ENCODE assay signal across 1 cellular context in the genomic region with DNA sequence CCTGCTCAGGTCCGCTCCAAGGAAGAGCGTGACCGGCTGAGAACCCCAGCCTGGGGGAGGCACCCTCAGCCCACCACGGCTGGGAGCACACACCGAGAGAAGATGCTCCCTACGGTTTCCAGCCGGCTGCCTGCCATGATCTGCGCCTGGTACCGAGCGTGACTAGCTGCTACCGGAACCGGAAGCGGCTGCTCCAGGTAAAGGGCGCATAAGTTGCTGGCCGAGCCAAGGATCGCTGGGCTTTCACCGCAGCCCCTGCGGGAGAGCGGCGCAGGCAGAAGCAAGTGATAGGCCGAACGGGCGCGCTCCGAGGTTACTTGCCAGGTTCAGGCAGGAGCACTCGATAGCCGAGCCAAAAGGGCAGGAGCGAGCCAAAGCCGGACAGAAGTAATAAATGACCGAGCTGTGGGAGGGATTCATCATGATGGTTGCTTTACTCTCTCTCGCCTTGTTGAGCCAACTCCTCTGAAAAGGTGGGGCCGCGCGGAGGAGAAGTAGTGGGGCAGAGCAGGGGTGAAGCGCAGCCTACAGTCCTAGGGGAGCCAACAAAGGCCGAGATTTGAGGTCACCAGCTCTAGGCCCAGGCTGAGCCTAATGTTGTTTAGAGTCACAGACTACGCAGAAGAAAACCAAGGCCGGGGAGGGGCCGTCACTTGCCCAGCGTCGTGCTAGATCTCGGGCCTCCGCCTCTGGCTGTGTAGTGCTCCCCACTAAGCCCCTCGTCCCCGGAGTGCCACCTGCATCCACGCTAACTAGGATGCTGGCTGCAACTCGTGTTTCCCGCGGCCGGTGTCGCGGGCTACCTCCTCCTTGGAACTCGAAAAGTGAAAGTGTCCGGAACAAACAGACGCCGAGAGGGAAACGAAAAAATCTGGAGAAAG.
TF ChIP-seq lines count a peak whose summit lies in the region.

A gene (minus strand): TSS at position 171 of the 881 bp plus-strand sequence. CDS start 34 bp downstream, at position 137.

TF ChIP-seq in K562, 482 proteins besides CTCF, POLR2A, EP300 and RAD21 (continued from another document and continues in another):
- TF ChIP-seq SNIP1 (IDR thresholded peaks at IDR 0.05; ENCODE audit: low read depth) (no peak), ZNF586 (CRISPR knock-in tag; conservative IDR thresholded peaks at IDR 0.05) (no peak), ZKSCAN1 (IDR thresholded peaks at IDR 0.05; ENCODE audit: low read depth, low read length) (peak; percentile 47; the same call in 1 of the 2 replicates), JUN (IDR thresholded peaks at IDR 0.05; ENCODE audit: borderline replicate concordance, low read depth, low read length) (peak; percentile 74; the same call in 1 of the 2 replicates), JUN (CRISPR knock-in tag; IDR thresholded peaks at IDR 0.05; ENCODE audit: borderline replicate concordance) (peak; percentile 38; the same call in 1 of the 2 replicates), ZNF57 (CRISPR knock-in tag; IDR thresholded peaks at IDR 0.05) (no peak), ZNF444 (CRISPR knock-in tag; IDR thresholded peaks at IDR 0.05) (no peak), NUFIP1 (IDR thresholded peaks at IDR 0.05; ENCODE audit: partially characterized antibody) (no peak), BRF1 (IDR thresholded peaks at IDR 0.05; ENCODE audit: borderline replicate concordance, extremely low read depth, insufficient read length) (no peak), ZNF561 (CRISPR knock-in tag; conservative IDR thresholded peaks at IDR 0.05) (no peak), ILF3 (IDR thresholded peaks at IDR 0.05; ENCODE audit: borderline replicate concordance) (no peak), HDAC2 (IDR thresholded peaks at IDR 0.05) (peak; percentile 69; the same call in 1 of the 2 replicates), SAFB (IDR thresholded peaks at IDR 0.05; ENCODE audit: borderline replicate concordance, low read depth, low read length) (no peak), SMAD4 (CRISPR knock-in tag; conservative IDR thresholded peaks at IDR 0.05) (peak; percentile 67; the same call in 1 of the 2 replicates), POLR2AphosphoS2 (IDR thresholded peaks at IDR 0.05; ENCODE audit: low read length) (no peak), RUNX1 (IDR thresholded peaks at IDR 0.05; ENCODE audit: low read depth) (no peak), CREB1 (IDR thresholded peaks at IDR 0.05) (peak; percentile 70; the same call in 1 of the 2 replicates), CREB1 (CRISPR knock-in tag; IDR thresholded peaks at IDR 0.05) (peak; percentile 87), PHF8 (IDR thresholded peaks at IDR 0.05; ENCODE audit: borderline replicate concordance, low read length) (peak; percentile 85), ARID2 (IDR thresholded peaks at IDR 0.05) (no peak), TAF7 (tag; IDR thresholded peaks at IDR 0.05) (peak; percentile 67; the same call in 1 of the 2 replicates), ADNP (tag; IDR thresholded peaks at IDR 0.05) (no peak), MCM7 (IDR thresholded peaks at IDR 0.05) (no peak), KLF10 (CRISPR knock-in tag; IDR thresholded peaks at IDR 0.05) (no peak), DACH1 (IDR thresholded peaks at IDR 0.05; ENCODE audit: partially characterized antibody) (no peak), XRCC3 (IDR thresholded peaks at IDR 0.05) (no peak), HNRNPUL1 (IDR thresholded peaks at IDR 0.05; ENCODE audit: low read length) (no peak), TEAD2 (tag; IDR thresholded peaks at IDR 0.05) (no peak), MYC (IDR thresholded peaks at IDR 0.05; ENCODE audit: low read depth, low read length) (peak; percentile 93), MYC (CRISPR knock-in tag; IDR thresholded peaks at IDR 0.05; ENCODE audit: borderline replicate concordance, low read depth) (no peak)
- TF ChIP-seq, protein P1, sequence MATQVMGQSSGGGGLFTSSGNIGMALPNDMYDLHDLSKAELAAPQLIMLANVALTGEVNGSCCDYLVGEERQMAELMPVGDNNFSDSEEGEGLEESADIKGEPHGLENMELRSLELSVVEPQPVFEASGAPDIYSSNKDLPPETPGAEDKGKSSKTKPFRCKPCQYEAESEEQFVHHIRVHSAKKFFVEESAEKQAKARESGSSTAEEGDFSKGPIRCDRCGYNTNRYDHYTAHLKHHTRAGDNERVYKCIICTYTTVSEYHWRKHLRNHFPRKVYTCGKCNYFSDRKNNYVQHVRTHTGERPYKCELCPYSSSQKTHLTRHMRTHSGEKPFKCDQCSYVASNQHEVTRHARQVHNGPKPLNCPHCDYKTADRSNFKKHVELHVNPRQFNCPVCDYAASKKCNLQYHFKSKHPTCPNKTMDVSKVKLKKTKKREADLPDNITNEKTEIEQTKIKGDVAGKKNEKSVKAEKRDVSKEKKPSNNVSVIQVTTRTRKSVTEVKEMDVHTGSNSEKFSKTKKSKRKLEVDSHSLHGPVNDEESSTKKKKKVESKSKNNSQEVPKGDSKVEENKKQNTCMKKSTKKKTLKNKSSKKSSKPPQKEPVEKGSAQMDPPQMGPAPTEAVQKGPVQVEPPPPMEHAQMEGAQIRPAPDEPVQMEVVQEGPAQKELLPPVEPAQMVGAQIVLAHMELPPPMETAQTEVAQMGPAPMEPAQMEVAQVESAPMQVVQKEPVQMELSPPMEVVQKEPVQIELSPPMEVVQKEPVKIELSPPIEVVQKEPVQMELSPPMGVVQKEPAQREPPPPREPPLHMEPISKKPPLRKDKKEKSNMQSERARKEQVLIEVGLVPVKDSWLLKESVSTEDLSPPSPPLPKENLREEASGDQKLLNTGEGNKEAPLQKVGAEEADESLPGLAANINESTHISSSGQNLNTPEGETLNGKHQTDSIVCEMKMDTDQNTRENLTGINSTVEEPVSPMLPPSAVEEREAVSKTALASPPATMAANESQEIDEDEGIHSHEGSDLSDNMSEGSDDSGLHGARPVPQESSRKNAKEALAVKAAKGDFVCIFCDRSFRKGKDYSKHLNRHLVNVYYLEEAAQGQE (CRISPR knock-in tag; IDR thresholded peaks at IDR 0.05; ENCODE audit: low read depth), result no peak
- TF ChIP-seq, protein P2, sequence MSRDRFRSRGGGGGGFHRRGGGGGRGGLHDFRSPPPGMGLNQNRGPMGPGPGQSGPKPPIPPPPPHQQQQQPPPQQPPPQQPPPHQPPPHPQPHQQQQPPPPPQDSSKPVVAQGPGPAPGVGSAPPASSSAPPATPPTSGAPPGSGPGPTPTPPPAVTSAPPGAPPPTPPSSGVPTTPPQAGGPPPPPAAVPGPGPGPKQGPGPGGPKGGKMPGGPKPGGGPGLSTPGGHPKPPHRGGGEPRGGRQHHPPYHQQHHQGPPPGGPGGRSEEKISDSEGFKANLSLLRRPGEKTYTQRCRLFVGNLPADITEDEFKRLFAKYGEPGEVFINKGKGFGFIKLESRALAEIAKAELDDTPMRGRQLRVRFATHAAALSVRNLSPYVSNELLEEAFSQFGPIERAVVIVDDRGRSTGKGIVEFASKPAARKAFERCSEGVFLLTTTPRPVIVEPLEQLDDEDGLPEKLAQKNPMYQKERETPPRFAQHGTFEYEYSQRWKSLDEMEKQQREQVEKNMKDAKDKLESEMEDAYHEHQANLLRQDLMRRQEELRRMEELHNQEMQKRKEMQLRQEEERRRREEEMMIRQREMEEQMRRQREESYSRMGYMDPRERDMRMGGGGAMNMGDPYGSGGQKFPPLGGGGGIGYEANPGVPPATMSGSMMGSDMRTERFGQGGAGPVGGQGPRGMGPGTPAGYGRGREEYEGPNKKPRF (IDR thresholded peaks at IDR 0.05; ENCODE audit: low read depth, low read length), result no peak
- TF ChIP-seq, protein P3, sequence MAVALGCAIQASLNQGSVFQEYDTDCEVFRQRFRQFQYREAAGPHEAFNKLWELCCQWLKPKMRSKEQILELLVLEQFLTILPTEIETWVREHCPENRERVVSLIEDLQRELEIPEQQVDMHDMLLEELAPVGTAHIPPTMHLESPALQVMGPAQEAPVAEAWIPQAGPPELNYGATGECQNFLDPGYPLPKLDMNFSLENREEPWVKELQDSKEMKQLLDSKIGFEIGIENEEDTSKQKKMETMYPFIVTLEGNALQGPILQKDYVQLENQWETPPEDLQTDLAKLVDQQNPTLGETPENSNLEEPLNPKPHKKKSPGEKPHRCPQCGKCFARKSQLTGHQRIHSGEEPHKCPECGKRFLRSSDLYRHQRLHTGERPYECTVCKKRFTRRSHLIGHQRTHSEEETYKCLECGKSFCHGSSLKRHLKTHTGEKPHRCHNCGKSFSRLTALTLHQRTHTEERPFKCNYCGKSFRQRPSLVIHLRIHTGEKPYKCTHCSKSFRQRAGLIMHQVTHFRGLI (CRISPR knock-in tag; IDR thresholded peaks at IDR 0.05), result no peak
- TF ChIP-seq, protein P4, sequence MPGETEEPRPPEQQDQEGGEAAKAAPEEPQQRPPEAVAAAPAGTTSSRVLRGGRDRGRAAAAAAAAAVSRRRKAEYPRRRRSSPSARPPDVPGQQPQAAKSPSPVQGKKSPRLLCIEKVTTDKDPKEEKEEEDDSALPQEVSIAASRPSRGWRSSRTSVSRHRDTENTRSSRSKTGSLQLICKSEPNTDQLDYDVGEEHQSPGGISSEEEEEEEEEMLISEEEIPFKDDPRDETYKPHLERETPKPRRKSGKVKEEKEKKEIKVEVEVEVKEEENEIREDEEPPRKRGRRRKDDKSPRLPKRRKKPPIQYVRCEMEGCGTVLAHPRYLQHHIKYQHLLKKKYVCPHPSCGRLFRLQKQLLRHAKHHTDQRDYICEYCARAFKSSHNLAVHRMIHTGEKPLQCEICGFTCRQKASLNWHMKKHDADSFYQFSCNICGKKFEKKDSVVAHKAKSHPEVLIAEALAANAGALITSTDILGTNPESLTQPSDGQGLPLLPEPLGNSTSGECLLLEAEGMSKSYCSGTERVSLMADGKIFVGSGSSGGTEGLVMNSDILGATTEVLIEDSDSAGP (CRISPR knock-in tag; IDR thresholded peaks at IDR 0.05), result no peak
- TF ChIP-seq, protein P5, sequence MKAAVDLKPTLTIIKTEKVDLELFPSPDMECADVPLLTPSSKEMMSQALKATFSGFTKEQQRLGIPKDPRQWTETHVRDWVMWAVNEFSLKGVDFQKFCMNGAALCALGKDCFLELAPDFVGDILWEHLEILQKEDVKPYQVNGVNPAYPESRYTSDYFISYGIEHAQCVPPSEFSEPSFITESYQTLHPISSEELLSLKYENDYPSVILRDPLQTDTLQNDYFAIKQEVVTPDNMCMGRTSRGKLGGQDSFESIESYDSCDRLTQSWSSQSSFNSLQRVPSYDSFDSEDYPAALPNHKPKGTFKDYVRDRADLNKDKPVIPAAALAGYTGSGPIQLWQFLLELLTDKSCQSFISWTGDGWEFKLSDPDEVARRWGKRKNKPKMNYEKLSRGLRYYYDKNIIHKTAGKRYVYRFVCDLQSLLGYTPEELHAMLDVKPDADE (conservative IDR thresholded peaks at IDR 0.05; ENCODE audit: control insufficient read depth, low read depth, low read length), result peak; percentile 92; the same call in 1 of the 2 replicates
- TF ChIP-seq, protein P6, sequence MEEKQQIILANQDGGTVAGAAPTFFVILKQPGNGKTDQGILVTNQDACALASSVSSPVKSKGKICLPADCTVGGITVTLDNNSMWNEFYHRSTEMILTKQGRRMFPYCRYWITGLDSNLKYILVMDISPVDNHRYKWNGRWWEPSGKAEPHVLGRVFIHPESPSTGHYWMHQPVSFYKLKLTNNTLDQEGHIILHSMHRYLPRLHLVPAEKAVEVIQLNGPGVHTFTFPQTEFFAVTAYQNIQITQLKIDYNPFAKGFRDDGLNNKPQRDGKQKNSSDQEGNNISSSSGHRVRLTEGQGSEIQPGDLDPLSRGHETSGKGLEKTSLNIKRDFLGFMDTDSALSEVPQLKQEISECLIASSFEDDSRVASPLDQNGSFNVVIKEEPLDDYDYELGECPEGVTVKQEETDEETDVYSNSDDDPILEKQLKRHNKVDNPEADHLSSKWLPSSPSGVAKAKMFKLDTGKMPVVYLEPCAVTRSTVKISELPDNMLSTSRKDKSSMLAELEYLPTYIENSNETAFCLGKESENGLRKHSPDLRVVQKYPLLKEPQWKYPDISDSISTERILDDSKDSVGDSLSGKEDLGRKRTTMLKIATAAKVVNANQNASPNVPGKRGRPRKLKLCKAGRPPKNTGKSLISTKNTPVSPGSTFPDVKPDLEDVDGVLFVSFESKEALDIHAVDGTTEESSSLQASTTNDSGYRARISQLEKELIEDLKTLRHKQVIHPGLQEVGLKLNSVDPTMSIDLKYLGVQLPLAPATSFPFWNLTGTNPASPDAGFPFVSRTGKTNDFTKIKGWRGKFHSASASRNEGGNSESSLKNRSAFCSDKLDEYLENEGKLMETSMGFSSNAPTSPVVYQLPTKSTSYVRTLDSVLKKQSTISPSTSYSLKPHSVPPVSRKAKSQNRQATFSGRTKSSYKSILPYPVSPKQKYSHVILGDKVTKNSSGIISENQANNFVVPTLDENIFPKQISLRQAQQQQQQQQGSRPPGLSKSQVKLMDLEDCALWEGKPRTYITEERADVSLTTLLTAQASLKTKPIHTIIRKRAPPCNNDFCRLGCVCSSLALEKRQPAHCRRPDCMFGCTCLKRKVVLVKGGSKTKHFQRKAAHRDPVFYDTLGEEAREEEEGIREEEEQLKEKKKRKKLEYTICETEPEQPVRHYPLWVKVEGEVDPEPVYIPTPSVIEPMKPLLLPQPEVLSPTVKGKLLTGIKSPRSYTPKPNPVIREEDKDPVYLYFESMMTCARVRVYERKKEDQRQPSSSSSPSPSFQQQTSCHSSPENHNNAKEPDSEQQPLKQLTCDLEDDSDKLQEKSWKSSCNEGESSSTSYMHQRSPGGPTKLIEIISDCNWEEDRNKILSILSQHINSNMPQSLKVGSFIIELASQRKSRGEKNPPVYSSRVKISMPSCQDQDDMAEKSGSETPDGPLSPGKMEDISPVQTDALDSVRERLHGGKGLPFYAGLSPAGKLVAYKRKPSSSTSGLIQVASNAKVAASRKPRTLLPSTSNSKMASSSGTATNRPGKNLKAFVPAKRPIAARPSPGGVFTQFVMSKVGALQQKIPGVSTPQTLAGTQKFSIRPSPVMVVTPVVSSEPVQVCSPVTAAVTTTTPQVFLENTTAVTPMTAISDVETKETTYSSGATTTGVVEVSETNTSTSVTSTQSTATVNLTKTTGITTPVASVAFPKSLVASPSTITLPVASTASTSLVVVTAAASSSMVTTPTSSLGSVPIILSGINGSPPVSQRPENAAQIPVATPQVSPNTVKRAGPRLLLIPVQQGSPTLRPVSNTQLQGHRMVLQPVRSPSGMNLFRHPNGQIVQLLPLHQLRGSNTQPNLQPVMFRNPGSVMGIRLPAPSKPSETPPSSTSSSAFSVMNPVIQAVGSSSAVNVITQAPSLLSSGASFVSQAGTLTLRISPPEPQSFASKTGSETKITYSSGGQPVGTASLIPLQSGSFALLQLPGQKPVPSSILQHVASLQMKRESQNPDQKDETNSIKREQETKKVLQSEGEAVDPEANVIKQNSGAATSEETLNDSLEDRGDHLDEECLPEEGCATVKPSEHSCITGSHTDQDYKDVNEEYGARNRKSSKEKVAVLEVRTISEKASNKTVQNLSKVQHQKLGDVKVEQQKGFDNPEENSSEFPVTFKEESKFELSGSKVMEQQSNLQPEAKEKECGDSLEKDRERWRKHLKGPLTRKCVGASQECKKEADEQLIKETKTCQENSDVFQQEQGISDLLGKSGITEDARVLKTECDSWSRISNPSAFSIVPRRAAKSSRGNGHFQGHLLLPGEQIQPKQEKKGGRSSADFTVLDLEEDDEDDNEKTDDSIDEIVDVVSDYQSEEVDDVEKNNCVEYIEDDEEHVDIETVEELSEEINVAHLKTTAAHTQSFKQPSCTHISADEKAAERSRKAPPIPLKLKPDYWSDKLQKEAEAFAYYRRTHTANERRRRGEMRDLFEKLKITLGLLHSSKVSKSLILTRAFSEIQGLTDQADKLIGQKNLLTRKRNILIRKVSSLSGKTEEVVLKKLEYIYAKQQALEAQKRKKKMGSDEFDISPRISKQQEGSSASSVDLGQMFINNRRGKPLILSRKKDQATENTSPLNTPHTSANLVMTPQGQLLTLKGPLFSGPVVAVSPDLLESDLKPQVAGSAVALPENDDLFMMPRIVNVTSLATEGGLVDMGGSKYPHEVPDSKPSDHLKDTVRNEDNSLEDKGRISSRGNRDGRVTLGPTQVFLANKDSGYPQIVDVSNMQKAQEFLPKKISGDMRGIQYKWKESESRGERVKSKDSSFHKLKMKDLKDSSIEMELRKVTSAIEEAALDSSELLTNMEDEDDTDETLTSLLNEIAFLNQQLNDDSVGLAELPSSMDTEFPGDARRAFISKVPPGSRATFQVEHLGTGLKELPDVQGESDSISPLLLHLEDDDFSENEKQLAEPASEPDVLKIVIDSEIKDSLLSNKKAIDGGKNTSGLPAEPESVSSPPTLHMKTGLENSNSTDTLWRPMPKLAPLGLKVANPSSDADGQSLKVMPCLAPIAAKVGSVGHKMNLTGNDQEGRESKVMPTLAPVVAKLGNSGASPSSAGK (IDR thresholded peaks at IDR 0.05), result no peak
